ENCODE assay signal across 17 cellular contexts in the genomic region with DNA sequence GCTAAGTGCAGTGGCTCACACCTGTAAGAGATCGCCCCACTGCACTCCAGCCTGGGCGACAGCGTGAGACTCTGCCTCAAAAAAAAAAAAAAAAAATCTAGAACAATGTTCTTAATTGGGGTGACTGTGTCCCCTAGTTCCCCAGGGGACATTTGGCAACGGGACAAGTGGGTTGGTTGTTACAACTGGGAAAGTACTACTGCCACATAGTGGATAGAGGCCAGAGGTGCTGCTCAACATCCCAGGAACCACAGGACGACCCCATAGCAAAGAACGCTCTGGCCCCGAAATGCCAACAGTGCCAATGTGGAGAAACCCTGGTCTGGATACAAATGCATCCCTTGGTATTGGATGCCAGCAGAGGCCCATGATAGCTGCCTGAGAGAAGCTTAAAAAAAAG. TPM values are rescaled to one million over a fixed set of nuclear protein-coding genes. Genes with fewer than 3 reads are reported as not detected.
DNase-seq lines count a peak whose midpoint lies in the region; ATAC-seq, FAIRE-seq and TF ChIP-seq lines count a peak whose summit lies in the region.
"Had no signal": no experiment of that assay in that cellular context is flagged by ENCODE, and none has a peak within 500 bp of the region (broad histone marks: within the 10 kb centered on the region; RNA-seq: fewer than 3 reads in every experiment).

No MANE protein-coding gene starts in this region.

- no peak for TF ChIP-seq RAD21 in A549 (conservative IDR thresholded peaks at IDR 0.05 in 1 of 2, IDR thresholded peaks at IDR 0.05 in 1 of 2)

- H3K4me3 ChIP-seq in A549 (no peak overlapping the region), GM23338 (no peak overlapping the region), foreskin fibroblast (ENCODE audit: low read depth in 1 of 2, low read length in 2 of 2) (no peak overlapping the region)
- H3K4me3 ChIP-seq: BLaER1, lung had no signal

- H2AFZ ChIP-seq in GM23338, result no peak overlapping the region

- peaks cover 17% of the 10 kb centered on the region for H3K36me3 Mint-ChIP-seq in GM23338 (ENCODE audit: low read depth)
- H3K36me3 Mint-ChIP-seq: stimulated activated effector memory CD8-positive, alpha-beta T cell treated with anti-CD3 and anti-CD28 coated beads, Interleukin-12 subunit alpha, Interleukin-12 subunit beta, amount 100 ng/mL, for 72 hours had no signal

- POLR2A ChIA-PET in A549 (lab: Yijun Ruan, JAX), result interaction anchor here (0.6 kb wide), 1 partner anchor 41 kb away, joined by 6 read pairs; no protein-coding TSS in a partner anchor

- H3K36me3 ChIP-seq in GM23338 (ENCODE audit: insufficient read depth), result no peaks in the 10 kb centered on the region; the same call in 1 of the 2 replicates
- H3K36me3 ChIP-seq: BLaER1 had no signal

- WGBS in A549 (ENCODE audit: missing lambda C conversion rate), result 62% methylated on average over 7 of the region's 7 CpGs

- CTCF ChIA-PET in A549 (lab: Yijun Ruan, JAX), result interaction anchor here (0.6 to 1.4 kb wide), 7 partner anchors 16 to 520 kb away, joined by 3 to 5 read pairs (median 4); no protein-coding TSS in a partner anchor

- H3K27me3 Mint-ChIP-seq in GM23338 (ENCODE audit: insufficient read depth, low read depth, poor library complexity), result peaks cover 5% of the 10 kb centered on the region
- H3K27me3 Mint-ChIP-seq: dendritic cell treated with granulocyte-macrophage colony-stimulating factor and Interleukin-4, amounts not matched to agents 40 ng/mL and 50 ng/mL, for 4 days had no signal

- TF ChIP-seq EP300 in A549 (IDR thresholded peaks at IDR 0.05), result no peak

- peaks cover 3% of the 10 kb centered on the region; the same call in 1 of the 3 replicates for H3K9me3 Mint-ChIP-seq in GM23338
- H3K9me3 Mint-ChIP-seq: dendritic cell treated with granulocyte-macrophage colony-stimulating factor and Interleukin-4, amounts not matched to agents 40 ng/mL and 50 ng/mL, for 4 days; nephron; stimulated activated effector memory CD8-positive, alpha-beta T cell treated with anti-CD3 and anti-CD28 coated beads, Interleukin-12 subunit alpha, Interleukin-12 subunit beta, amount 100 ng/mL, for 72 hours had no signal

- DNase-seq in A549 (ENCODE audit: low read depth in 1 of 2, low spot score in 1 of 2), result peak in 1 of 2 experiments; percentile 36
- peak; percentile 70 for DNase-seq in GM23338 (ENCODE audit: low spot score)
- DNase-seq in RPMI8226, result peak; percentile 34
- no peak for DNase-seq in foreskin fibroblast
- DNase-seq in ureter (ENCODE audit: low spot score), result no peak
- no peak for DNase-seq in stimulated activated naive CD4-positive, alpha-beta T cell treated with Interleukin-2 at 50 U/mL for 16 hours (lab: John Stamatoyannopoulos, UW)
- DNase-seq: activated effector memory CD4-positive, alpha-beta T cell treated with anti-CD3 and anti-CD28 coated beads, Interleukin-2, amount 50 U/mL, for 16 hours; anterior cingulate cortex; NCI-H2081 treated with DMSO at 0.1 percent for 48 hours had no signal

- FAIRE-seq in A549 (lab: Jason Lieb, UNC), result no peak

- H3K27ac Mint-ChIP-seq in GM23338, result no peak overlapping the region
- H3K27ac Mint-ChIP-seq: dendritic cell treated with granulocyte-macrophage colony-stimulating factor and Interleukin-4, amounts not matched to agents 40 ng/mL and 50 ng/mL, for 4 days; nephron; stimulated activated effector memory CD8-positive, alpha-beta T cell treated with anti-CD3 and anti-CD28 coated beads, Interleukin-12 subunit alpha, Interleukin-12 subunit beta, amount 100 ng/mL, for 72 hours had no signal

- H3K27me3 ChIP-seq in GM23338 (ENCODE audit: insufficient read depth), result no peaks in the 10 kb centered on the region
- H3K27me3 ChIP-seq: BLaER1 had no signal

- peak; percentile 35 to 42; a peak in 2 of 6 replicates for ATAC-seq in A549
- ATAC-seq in GM23338, result peak; percentile 63
- ATAC-seq in esophagus mucosa, result no peak
- no peak for ATAC-seq in HG02642 (IDR thresholded peaks at IDR 0.05; ENCODE audit: poor library complexity, unreplicated experiment)
- ATAC-seq: stimulated activated effector memory CD8-positive, alpha-beta T cell treated with anti-CD3 and anti-CD28 coated beads, Interleukin-12 subunit alpha, Interleukin-12 subunit beta, amount 100 ng/mL, for 72 hours had no signal

- peaks cover 2% of the 10 kb centered on the region; the same call in 1 of the 3 replicates for H3K4me1 Mint-ChIP-seq in GM23338
- H3K4me1 Mint-ChIP-seq: nephron; stimulated activated effector memory CD8-positive, alpha-beta T cell treated with anti-CD3 and anti-CD28 coated beads, Interleukin-12 subunit alpha, Interleukin-12 subunit beta, amount 100 ng/mL, for 72 hours had no signal

- H3K9me3 ChIP-seq in A549, result no peaks in the 10 kb centered on the region
- H3K9me3 ChIP-seq: BLaER1 had no signal

- H3K9me2 ChIP-seq in GM23338 (ENCODE audit: insufficient read depth), result no peaks in the 10 kb centered on the region

- H3K79me2 ChIP-seq in GM23338 (replicated peaks; ENCODE audit: insufficient read depth), result no peaks in the 10 kb centered on the region

- no peaks in the 10 kb centered on the region for H4K20me1 ChIP-seq in GM23338 (replicated peaks; ENCODE audit: insufficient read depth)
- H4K20me1 ChIP-seq: BLaER1 had no signal

- H3K27ac ChIP-seq in A549, result no peak overlapping the region
- 0 out of 2 replicates have a peak overlapping the region, but pooled peaks have one; percentile 16 for H3K27ac ChIP-seq in GM23338 (ENCODE audit: low read depth)
- H3K27ac ChIP-seq: BLaER1 had no signal

- H3K4me1 ChIP-seq in A549, result no peaks in the 10 kb centered on the region
- no peaks in the 10 kb centered on the region for H3K4me1 ChIP-seq in GM23338 (ENCODE audit: insufficient read depth)

- no peak for TF ChIP-seq POLR2A in A549 (IDR thresholded peaks at IDR 0.05; ENCODE audit: low read length)

- no peak overlapping the region for H3K4me3 Mint-ChIP-seq in GM23338
- H3K4me3 Mint-ChIP-seq: dendritic cell treated with granulocyte-macrophage colony-stimulating factor and Interleukin-4, amounts not matched to agents 40 ng/mL and 50 ng/mL, for 4 days; nephron; stimulated activated effector memory CD8-positive, alpha-beta T cell treated with anti-CD3 and anti-CD28 coated beads, Interleukin-12 subunit alpha, Interleukin-12 subunit beta, amount 100 ng/mL, for 72 hours had no signal

- no peaks in the 10 kb centered on the region for H3F3A ChIP-seq in GM23338 (replicated peaks; ENCODE audit: low read depth)

- peak; percentile 23; the same call in 2 of the 3 replicates for TF ChIP-seq CTCF in A549 (IDR thresholded peaks at IDR 0.05)
- peak; percentile 58 to 65 for TF ChIP-seq CTCF in GM23338 (conservative IDR thresholded peaks at IDR 0.05; ENCODE audit: low read depth in 2 of 2)
- TF ChIP-seq CTCF in foreskin fibroblast (IDR thresholded peaks at IDR 0.05; ENCODE audit: low read depth, low read length), result peak; percentile 16

- H3K4me2 ChIP-seq in A549 (no peak overlapping the region), GM23338 (no peak overlapping the region)
- H3K4me2 ChIP-seq: BLaER1 had no signal

TF ChIP-seq in A549, 52 proteins besides CTCF, POLR2A, EP300 and RAD21 (continues in another document):
- TF ChIP-seq HDAC2 (IDR thresholded peaks at IDR 0.05), result no peak
- TF ChIP-seq JUNB (IDR thresholded peaks at IDR 0.05), result no peak
- no peak for TF ChIP-seq CHD4 (IDR thresholded peaks at IDR 0.05; ENCODE audit: borderline replicate concordance)
- TF ChIP-seq, protein P1, sequence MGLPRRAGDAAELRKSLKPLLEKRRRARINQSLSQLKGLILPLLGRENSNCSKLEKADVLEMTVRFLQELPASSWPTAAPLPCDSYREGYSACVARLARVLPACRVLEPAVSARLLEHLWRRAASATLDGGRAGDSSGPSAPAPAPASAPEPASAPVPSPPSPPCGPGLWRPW (IDR thresholded peaks at IDR 0.05), result no peak
- no peak for TF ChIP-seq POLR2AphosphoS2 (conservative IDR thresholded peaks at IDR 0.05; ENCODE audit: low read length)
- TF ChIP-seq RCOR1 (IDR thresholded peaks at IDR 0.05; ENCODE audit: low read depth, low read length), result no peak

TF ChIP-seq in GM23338, 12 proteins besides CTCF, POLR2A, EP300 and RAD21 (continues in another document):
- no peak for TF ChIP-seq EZH2 (IDR thresholded peaks at IDR 0.05; ENCODE audit: low read depth, unreplicated experiment)
- TF ChIP-seq, protein P2, sequence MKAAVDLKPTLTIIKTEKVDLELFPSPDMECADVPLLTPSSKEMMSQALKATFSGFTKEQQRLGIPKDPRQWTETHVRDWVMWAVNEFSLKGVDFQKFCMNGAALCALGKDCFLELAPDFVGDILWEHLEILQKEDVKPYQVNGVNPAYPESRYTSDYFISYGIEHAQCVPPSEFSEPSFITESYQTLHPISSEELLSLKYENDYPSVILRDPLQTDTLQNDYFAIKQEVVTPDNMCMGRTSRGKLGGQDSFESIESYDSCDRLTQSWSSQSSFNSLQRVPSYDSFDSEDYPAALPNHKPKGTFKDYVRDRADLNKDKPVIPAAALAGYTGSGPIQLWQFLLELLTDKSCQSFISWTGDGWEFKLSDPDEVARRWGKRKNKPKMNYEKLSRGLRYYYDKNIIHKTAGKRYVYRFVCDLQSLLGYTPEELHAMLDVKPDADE (IDR thresholded peaks at IDR 0.05), result no peak

RNA-seq across cellular contexts. Expression of a gene that starts 11.8 kb away (rescaled TPM):
- polyA plus RNA-seq in A549 (2011; rRNA removed) (0.03 and 0.04 TPM in 2 replicates), A549 (2017; fragmentation: RNase III; extraction: RNeasy Plus Mini Kit Qiagen cat#74134 plus additional on column Dnase treatment) (0.03 TPM in 1 of 3 replicates, not detected in the others), GM23338 (2016; fragmentation: Nextera tagmentation; extraction: Ambion mirVana) (1.9 and 2.6 TPM in 2 replicates)
- 0.01 and 0.03 TPM in 2 replicates for polyA plus RNA-seq in A549 (2012; cell fraction: cytosol; rRNA removed)
- 0.01 TPM in 1 of 2 replicates, not detected in the other for polyA plus RNA-seq in A549 (2012; cell fraction: nucleus; rRNA removed)
- polyA minus RNA-seq in A549 (2011; rRNA and poly(A)+ RNA removed), result 0.25 TPM in 1 of 2 replicates, not detected in the other
- 7.5 and 8.4 TPM in 2 replicates for total RNA-seq in GM23338 (2014; rRNA removed; shearing (Covaris generic))
- total RNA-seq in ureter (0.31 TPM), esophagus mucosa (0.12 TPM)
- total RNA-seq: Daoy had no signal

RNA-seq across cellular contexts. Expression of a gene that starts 55.3 kb away (rescaled TPM):
- polyA plus RNA-seq in A549 (2011; rRNA removed), result 37.7 and 56.1 TPM in 2 replicates
- polyA plus RNA-seq in A549 (2012; cell fraction: cytosol; rRNA removed), result 83.9 and 158 TPM in 2 replicates
- 385 and 422 TPM in 2 replicates for polyA plus RNA-seq in A549 (2012; cell fraction: nucleus; rRNA removed)
- 90.4 to 103 TPM (median 90.7 TPM) in 3 replicates for polyA plus RNA-seq in A549 (2017; fragmentation: RNase III; extraction: RNeasy Plus Mini Kit Qiagen cat#74134 plus additional on column Dnase treatment)
- 50.8 and 63.0 TPM in 2 replicates for polyA minus RNA-seq in A549 (2011; rRNA and poly(A)+ RNA removed)
- total RNA-seq in GM23338 (2014; rRNA removed; shearing (Covaris generic)), result 40.5 and 57.1 TPM in 2 replicates
- polyA plus RNA-seq in GM23338 (2016; fragmentation: Nextera tagmentation; extraction: Ambion mirVana), result 43.6 and 49.9 TPM in 2 replicates
- total RNA-seq in ureter, result 155 TPM
- 6.9 TPM for total RNA-seq in esophagus mucosa

Comparison
In these comparisons a context has a peak if more than half of its experiments do, and no peak if none do; other contexts are left out.
1. ATAC-seq: peak in A549 (2 of 2) and GM23338 (single experiment); none in esophagus mucosa (single experiment) and HG02642 (single experiment).
2. DNase-seq: peak in GM23338 (single experiment) and RPMI8226 (single experiment); none in foreskin fibroblast (0 of 2), ureter (single experiment) and stimulated activated naive CD4-positive, alpha-beta T cell treated with Interleukin-2 at 50 U/mL for 16 hours (single experiment).
3. Peak in every context shown above with its lines, with median percentiles within 50 percentile points of each other: CTCF ChIP-seq.